Comparison of ENCODE assay signal across 8 cellular contexts in genomic region chr14:103500148-103500990, GRCh38. TPM values are rescaled to one million over a fixed set of nuclear protein-coding genes. Genes with fewer than 3 reads are reported as not detected.
DNase-seq lines count a peak whose midpoint lies in the region; ATAC-seq and TF ChIP-seq lines count a peak whose summit lies in the region.

No MANE protein-coding gene starts in this region.

- no peaks in the 10 kb centered on the region for H3K27me3 ChIP-seq in H7 (ENCODE audit: control insufficient read depth, insufficient read depth, low read length)

- H3K4me3 ChIP-seq in H7 (ENCODE audit: insufficient read depth, low read depth, low read length) (no peak overlapping the region), choroid plexus epithelial cell (ENCODE audit: low read depth, low read length) (no peak overlapping the region)

- peaks cover 17% of the 10 kb centered on the region for H3K36me3 ChIP-seq in H7 (replicated peaks; ENCODE audit: control insufficient read depth, insufficient read depth, low read length)

- TF ChIP-seq CTCF in choroid plexus epithelial cell (conservative IDR thresholded peaks at IDR 0.05; ENCODE audit: low read depth, low read length) = peak; percentile 95

- peak; percentile 92 for ATAC-seq in left lobe of liver
- ATAC-seq in GM19463 (IDR thresholded peaks at IDR 0.05; ENCODE audit: unreplicated experiment) = no peak

- DNase-seq in AG20443 (ENCODE audit: low spot score) (peak; percentile 85), H7 (peak; percentile 90), NCI-H446 treated with DMSO at 0.1 percent for 48 hours (lab: John Stamatoyannopoulos, UW) (peak; percentile 72), choroid plexus epithelial cell (ENCODE audit: low read depth) (peak; percentile 93), left lobe of liver (ENCODE audit: low spot score) (peak; percentile 84)
- DNase-seq in activated CD4-positive, alpha-beta T cell treated with anti-CD3 and anti-CD28 coated beads for 48 hours = peak; percentile 89
- DNase-seq in stimulated activated CD4-positive, alpha-beta T cell treated with anti-CD3 and anti-CD28 coated beads, Interleukin-2, amount 100 ng/mL, for 4 hours (ENCODE audit: low read depth) = peak; percentile 68

RNA-seq across cellular contexts. Expression of gene CKB, which starts 22.3 kb away (rescaled TPM):
- 282 and 412 TPM in 2 replicates for total RNA-seq in H7 (2014; rRNA removed; shearing (Covaris generic))
- 10.2 TPM for total RNA-seq in left lobe of liver

RNA-seq across cellular contexts. Expression of gene TRMT61A, which starts 28.6 kb away (rescaled TPM):
- total RNA-seq in H7 (2014; rRNA removed; shearing (Covaris generic)) = 13.4 and 14.1 TPM in 2 replicates
- total RNA-seq in left lobe of liver = 6.0 TPM

Comparison
In these comparisons a context has a peak if more than half of its experiments do, and no peak if none do; other contexts are left out.
1. RNA of gene CKB, which starts 22.3 kb away (total RNA-seq): 282 to 412 TPM in H7; 10.2 TPM in left lobe of liver (single experiment); every median in the first group is over 10 times any median in the second.
2. Peak in every context shown above with its lines, with median percentiles within 50 percentile points of each other: DNase-seq.